In genomic region chr2:60891175-60891574, GRCh38 we compare ENCODE assay signal across 20 cellular contexts. TPM values are rescaled to one million over a fixed set of nuclear protein-coding genes. Genes with fewer than 3 reads are reported as not detected.
DNase-seq lines count a peak whose midpoint lies in the region; ATAC-seq lines count a peak whose summit lies in the region.
"Had no signal": no experiment of that assay in that cellular context is flagged by ENCODE, and none has a peak within 500 bp of the region (broad histone marks: within the 10 kb centered on the region; RNA-seq: fewer than 3 reads in every experiment).

No MANE protein-coding gene starts in this region.

- ATAC-seq in HG03565 (IDR thresholded peaks at IDR 0.05; ENCODE audit: unreplicated experiment) (peak; percentile 33), HG03439 (IDR thresholded peaks at IDR 0.05; ENCODE audit: unreplicated experiment) (no peak), GM18870 (IDR thresholded peaks at IDR 0.05; ENCODE audit: unreplicated experiment) (no peak), GM19351 (IDR thresholded peaks at IDR 0.05; ENCODE audit: unreplicated experiment) (no peak)
- peak; percentile 46 to 57 for ATAC-seq in stimulated activated naive B cell treated with anti-CD40 and anti-IgM and Interleukin-4, amounts not matched to agents 10 μg/mL and 1 μg/mL and 100 μg/mL, for 72 hours (replicated peaks)
- ATAC-seq: A549, left cardiac atrium had no signal

- H3K4me1 Mint-ChIP-seq in activated T-cell treated with anti-CD3 and anti-CD28 coated beads, Interleukin-2, amount 50 U/mL, for 24 hours (ENCODE audit: low read depth), result peaks cover 59% of the 10 kb centered on the region
- H3K4me1 Mint-ChIP-seq in activated naive CD8-positive, alpha-beta T cell treated with anti-CD3 and anti-CD28 coated beads for 36 hours, result peaks cover 54% of the 10 kb centered on the region
- peaks cover 33 to 54% of the 10 kb centered on the region in 2 donors for H3K4me1 Mint-ChIP-seq in stimulated activated naive B cell treated with anti-CD40 and anti-IgM and Interleukin-4, amounts not matched to agents 10 μg/mL and 1 μg/mL and 100 μg/mL, for 72 hours

- peak overlapping the region; percentile 84 for H3K27ac Mint-ChIP-seq in activated T-cell treated with anti-CD3 and anti-CD28 coated beads, Interleukin-2, amount 50 U/mL, for 24 hours
- peak overlapping the region; percentile 76 for H3K27ac Mint-ChIP-seq in activated naive CD8-positive, alpha-beta T cell treated with anti-CD3 and anti-CD28 coated beads for 36 hours
- H3K27ac Mint-ChIP-seq in stimulated activated naive B cell treated with anti-CD40 and anti-IgM and Interleukin-4, amounts not matched to agents 10 μg/mL and 1 μg/mL and 100 μg/mL, for 72 hours, result peak overlapping the region; percentile 98

- peak overlapping the region; percentile 24 for H3K4me3 Mint-ChIP-seq in activated T-cell treated with anti-CD3 and anti-CD28 coated beads, Interleukin-2, amount 50 U/mL, for 24 hours
- H3K4me3 Mint-ChIP-seq in activated naive CD8-positive, alpha-beta T cell treated with anti-CD3 and anti-CD28 coated beads for 36 hours, result peak overlapping the region; percentile 63
- peak overlapping the region; percentile 87 to 92 for H3K4me3 Mint-ChIP-seq in stimulated activated naive B cell treated with anti-CD40 and anti-IgM and Interleukin-4, amounts not matched to agents 10 μg/mL and 1 μg/mL and 100 μg/mL, for 72 hours

- peaks cover 2% of the 10 kb centered on the region for H3K9me3 Mint-ChIP-seq in activated T-cell treated with anti-CD3 and anti-CD28 coated beads, Interleukin-2, amount 50 U/mL, for 24 hours
- peaks cover 1% of the 10 kb centered on the region for H3K9me3 Mint-ChIP-seq in activated naive CD8-positive, alpha-beta T cell treated with anti-CD3 and anti-CD28 coated beads for 36 hours
- peaks cover 2 to 3% of the 10 kb centered on the region in 2 donors for H3K9me3 Mint-ChIP-seq in stimulated activated naive B cell treated with anti-CD40 and anti-IgM and Interleukin-4, amounts not matched to agents 10 μg/mL and 1 μg/mL and 100 μg/mL, for 72 hours

- H3K36me3 Mint-ChIP-seq in activated T-cell treated with anti-CD3 and anti-CD28 coated beads, Interleukin-2, amount 50 U/mL, for 24 hours (ENCODE audit: low read depth), result peaks cover 81% of the 10 kb centered on the region
- H3K36me3 Mint-ChIP-seq in activated naive CD8-positive, alpha-beta T cell treated with anti-CD3 and anti-CD28 coated beads for 36 hours, result peaks cover 56% of the 10 kb centered on the region
- H3K36me3 Mint-ChIP-seq in stimulated activated naive B cell treated with anti-CD40 and anti-IgM and Interleukin-4, amounts not matched to agents 10 μg/mL and 1 μg/mL and 100 μg/mL, for 72 hours, result peaks cover 58 to 78% of the 10 kb centered on the region in 2 donors

- no peak for DNase-seq in activated T-cell treated with anti-CD3 and anti-CD28 coated beads, Interleukin-2, amount 50 U/mL, for 24 hours
- no peak for DNase-seq in activated T-cell treated with anti-CD3 and anti-CD28 coated beads, Interleukin-2, amount 50 U/mL, for 1 hour
- no peak for DNase-seq in activated naive CD8-positive, alpha-beta T cell treated with anti-CD3 and anti-CD28 coated beads for 36 hours
- no peak for DNase-seq in stimulated activated naive B cell treated with anti-CD40 and anti-IgM and Interleukin-4, amounts not matched to agents 10 μg/mL and 1 μg/mL and 100 μg/mL, for 72 hours
- DNase-seq: activated naive CD4-positive, alpha-beta T cell treated with anti-CD3 and anti-CD28 coated beads, Interleukin-2, amount 50 U/mL, for 16 hours; brain microvascular endothelial cell; cortex of kidney; DMS153; foreskin fibroblast; GOT3; left cardiac atrium; NCI-H2029; NCI-H446; small intestine; stimulated activated CD8-positive, alpha-beta memory T cell treated with anti-CD3 and anti-CD28 coated beads, Interleukin-4, amount 100 ng/mL, for 48 hours had no signal

- no peaks in the 10 kb centered on the region for H3K27me3 Mint-ChIP-seq in activated T-cell treated with anti-CD3 and anti-CD28 coated beads, Interleukin-2, amount 50 U/mL, for 24 hours
- H3K27me3 Mint-ChIP-seq in activated naive CD8-positive, alpha-beta T cell treated with anti-CD3 and anti-CD28 coated beads for 36 hours, result no peaks in the 10 kb centered on the region
- no peaks in the 10 kb centered on the region for H3K27me3 Mint-ChIP-seq in stimulated activated naive B cell treated with anti-CD40 and anti-IgM and Interleukin-4, amounts not matched to agents 10 μg/mL and 1 μg/mL and 100 μg/mL, for 72 hours

RNA-seq across cellular contexts. Expression of gene REL, which starts 9.8 kb away (rescaled TPM):
- 10 to 100 TPM; 61.5 to 62.4 TPM for total RNA-seq in activated naive CD8-positive, alpha-beta T cell treated with anti-CD3 and anti-CD28 coated beads for 36 hours

Comparison
In these comparisons a context has a peak if more than half of its experiments do, and no peak if none do; other contexts are left out.
1. H3K4me3 Mint-ChIP-seq: peak in every context shown above with its lines; median percentile 90 in stimulated activated naive B cell treated with anti-CD40 and anti-IgM and Interleukin-4, amounts not matched to agents 10 μg/mL and 1 μg/mL and 100 μg/mL, for 72 hours; 63 in activated naive CD8-positive, alpha-beta T cell treated with anti-CD3 and anti-CD28 coated beads for 36 hours; 24 in activated T-cell treated with anti-CD3 and anti-CD28 coated beads, Interleukin-2, amount 50 U/mL, for 24 hours.
2. ATAC-seq: peak in HG03565 (single experiment) and stimulated activated naive B cell treated with anti-CD40 and anti-IgM and Interleukin-4, amounts not matched to agents 10 μg/mL and 1 μg/mL and 100 μg/mL, for 72 hours (2 of 2); none in HG03439 (single experiment), GM18870 (single experiment) and GM19351 (single experiment).
3. Peak in every context shown above with its lines, with median percentiles within 50 percentile points of each other: H3K27ac Mint-ChIP-seq.